Comparison of ENCODE assay signal across 19 cellular contexts in genomic region chr1:242690849-242691602, GRCh38.
DNase-seq lines count a peak whose midpoint lies in the region; ATAC-seq, FAIRE-seq and TF ChIP-seq lines count a peak whose summit lies in the region.
"Had no signal": no experiment of that assay in that cellular context is flagged by ENCODE, and none has a peak within 500 bp of the region (broad histone marks: within the 10 kb centered on the region; RNA-seq: fewer than 3 reads in every experiment).

No MANE protein-coding gene starts in this region.

- H3K27me3 ChIP-seq in MM.1S (replicated peaks; ENCODE audit: insufficient read depth, low read length) = no peaks in the 10 kb centered on the region

- TF ChIP-seq EP300 in A549 (IDR thresholded peaks at IDR 0.05) = no peak

- ATAC-seq in A549 = peak; percentile 19 to 54; a peak in 3 of 6 replicates
- peak; percentile 53 for ATAC-seq in GM18868 (IDR thresholded peaks at IDR 0.05; ENCODE audit: unreplicated experiment)
- ATAC-seq in naive B cell (ENCODE audit: low read depth in 2 of 2) = no peak
- ATAC-seq in HG02981 (IDR thresholded peaks at IDR 0.05; ENCODE audit: unreplicated experiment) = no peak

- H3K27me3 Mint-ChIP-seq in naive B cell = peaks cover 4 to 7% (median 6%) of the 10 kb centered on the region in 3 donors
- H3K27me3 Mint-ChIP-seq: CD4-positive, CD25-positive, alpha-beta regulatory T cell; IgD-negative memory B cell had no signal

- POLR2A ChIA-PET in A549 (lab: Yijun Ruan, JAX) = no interaction called here

- CTCF ChIA-PET in A549 (lab: Yijun Ruan, JAX) = interaction anchor here (0.6 kb wide), 1 partner anchor 122 kb away, joined by 3 read pairs; no protein-coding TSS in a partner anchor

- TF ChIP-seq CTCF in A549 (IDR thresholded peaks at IDR 0.05) (no peak), MM.1S (IDR thresholded peaks at IDR 0.05; ENCODE audit: low read length) (no peak)

- H3F3A ChIP-seq in MM.1S (ENCODE audit: insufficient read depth, low read length) = no peaks in the 10 kb centered on the region

- H3K9ac ChIP-seq in MM.1S (ENCODE audit: low read length) = no peak overlapping the region

- no peak overlapping the region for H3K27ac ChIP-seq in A549
- no peak overlapping the region for H3K27ac ChIP-seq in MM.1S (ENCODE audit: low read length)

- H3K36me3 ChIP-seq in MM.1S (replicated peaks; ENCODE audit: insufficient read depth, low read length) = no peaks in the 10 kb centered on the region

- H3K4me3 Mint-ChIP-seq in naive B cell = peak overlapping the region in 3 of 8 donors; percentile 20 to 80 (median 26)
- H3K4me3 Mint-ChIP-seq: CD4-positive, CD25-positive, alpha-beta regulatory T cell; HFFc6; T-helper 1 cell treated with Interleukin-12 subunit alpha and Interleukin-12 subunit beta and Interleukin-4 antibody, amounts not matched to agents 30 μg/mL and 1 μg/mL, for 36 hours had no signal

- H3K9me3 ChIP-seq in A549 = no peaks in the 10 kb centered on the region
- no peaks in the 10 kb centered on the region for H3K9me3 ChIP-seq in MM.1S (replicated peaks; ENCODE audit: insufficient read depth, low read length)
- H3K9me3 ChIP-seq: Caco-2 had no signal

- H2AFZ ChIP-seq in MM.1S (ENCODE audit: low read length) = peak overlapping the region; percentile 14; the same call in 1 of the 2 replicates

- H3K9me3 Mint-ChIP-seq in naive B cell = peaks cover 0 to 6% (median 3%) of the 10 kb centered on the region in 7 donors
- H3K9me3 Mint-ChIP-seq: IgD-negative memory B cell; T-helper 1 cell treated with Interleukin-12 subunit alpha and Interleukin-12 subunit beta and Interleukin-4 antibody, amounts not matched to agents 30 μg/mL and 1 μg/mL, for 36 hours had no signal

- FAIRE-seq in A549 (lab: Jason Lieb, UNC) = no peak

- H3K36me3 Mint-ChIP-seq in naive B cell = no peaks in the 10 kb centered on the region
- H3K36me3 Mint-ChIP-seq: CD4-positive, CD25-positive, alpha-beta regulatory T cell; IgD-negative memory B cell had no signal

- H3K27ac Mint-ChIP-seq in naive B cell = peak overlapping the region; percentile 31 to 90 (median 76)
- H3K27ac Mint-ChIP-seq: CD4-positive, CD25-positive, alpha-beta regulatory T cell; HFFc6; T-helper 1 cell treated with Interleukin-12 subunit alpha and Interleukin-12 subunit beta and Interleukin-4 antibody, amounts not matched to agents 30 μg/mL and 1 μg/mL, for 36 hours had no signal

- DNase-seq in A549 (ENCODE audit: low read depth in 1 of 2, low spot score in 1 of 2) = no peak
- DNase-seq in MM.1S = peak; percentile 28
- DNase-seq in naive B cell = no peak
- DNase-seq in ureter (ENCODE audit: low spot score) = no peak
- DNase-seq in NCI-H2029 (lab: John Stamatoyannopoulos, UW) = no peak
- DNase-seq in NCI-H510A treated with DMSO at 0.1 percent for 48 hours (lab: John Stamatoyannopoulos, UW) = no peak
- DNase-seq: Caco-2; CD4-positive, CD25-positive, alpha-beta regulatory T cell; EL; HFFc6; Kasumi-1; NCI-H1105; NCI-H1694; NCI-H446 treated with DMSO at 0.1 percent for 48 hours; NCI-H82 had no signal

- H3K4me3 ChIP-seq in A549 (no peak overlapping the region), MM.1S (ENCODE audit: low read length) (no peak overlapping the region; the same call in 1 of the 2 replicates)

- TF ChIP-seq RAD21 in A549 (conservative IDR thresholded peaks at IDR 0.05 in 1 of 2, IDR thresholded peaks at IDR 0.05 in 1 of 2) = no peak

- H3K9me2 ChIP-seq in MM.1S (replicated peaks; ENCODE audit: insufficient read depth, low read length) = no peaks in the 10 kb centered on the region

- H3K4me1 ChIP-seq in A549 = no peaks in the 10 kb centered on the region
- H3K4me1 ChIP-seq in MM.1S (ENCODE audit: low read length) = no peaks in the 10 kb centered on the region
- H3K4me1 ChIP-seq: Caco-2 had no signal

- H3K4me2 ChIP-seq in A549 (peak overlapping the region; percentile 40; the same call in 2 of the 3 replicates), MM.1S (ENCODE audit: low read depth, low read length) (peak overlapping the region; percentile 17; the same call in 1 of the 2 replicates)

- peaks cover 3 to 16% (median 15%) of the 10 kb centered on the region in 3 donors for H3K4me1 Mint-ChIP-seq in naive B cell
- H3K4me1 Mint-ChIP-seq: CD4-positive, CD25-positive, alpha-beta regulatory T cell had no signal

- WGBS in A549 (ENCODE audit: missing lambda C conversion rate) = 56% methylated on average over 6 of the region's 8 CpGs

- no peaks in the 10 kb centered on the region for H4K20me1 ChIP-seq in MM.1S (ENCODE audit: insufficient read depth, low read length)

- H3K79me2 ChIP-seq in MM.1S (ENCODE audit: low read length) = no peaks in the 10 kb centered on the region

- TF ChIP-seq POLR2A in A549 (IDR thresholded peaks at IDR 0.05; ENCODE audit: low read length) = no peak

TF ChIP-seq in A549, 52 proteins besides CTCF, POLR2A, EP300 and RAD21:
- TF ChIP-seq HDAC2 (IDR thresholded peaks at IDR 0.05) = no peak
- no peak for TF ChIP-seq CEBPB (IDR thresholded peaks at IDR 0.05)
- no peak for TF ChIP-seq FOSB (CRISPR knock-in tag; IDR thresholded peaks at IDR 0.05)
- TF ChIP-seq NFE2L2 (conservative IDR thresholded peaks at IDR 0.05; ENCODE audit: low read length) = no peak
- no peak for TF ChIP-seq RNF2 (IDR thresholded peaks at IDR 0.05; ENCODE audit: borderline replicate concordance, low read depth)
- TF ChIP-seq E2F6 (IDR thresholded peaks at IDR 0.05; ENCODE audit: borderline replicate concordance, low read depth) = no peak
- no peak for TF ChIP-seq RFX5 (IDR thresholded peaks at IDR 0.05)

Comparison
In these comparisons a context has a peak if more than half of its experiments do, and no peak if none do; other contexts are left out.
1. ATAC-seq: peak in A549 (2 of 2) and GM18868 (single experiment); none in naive B cell (0 of 2) and HG02981 (single experiment).